ENCODE assay signal across 17 cellular contexts in the genomic region with DNA sequence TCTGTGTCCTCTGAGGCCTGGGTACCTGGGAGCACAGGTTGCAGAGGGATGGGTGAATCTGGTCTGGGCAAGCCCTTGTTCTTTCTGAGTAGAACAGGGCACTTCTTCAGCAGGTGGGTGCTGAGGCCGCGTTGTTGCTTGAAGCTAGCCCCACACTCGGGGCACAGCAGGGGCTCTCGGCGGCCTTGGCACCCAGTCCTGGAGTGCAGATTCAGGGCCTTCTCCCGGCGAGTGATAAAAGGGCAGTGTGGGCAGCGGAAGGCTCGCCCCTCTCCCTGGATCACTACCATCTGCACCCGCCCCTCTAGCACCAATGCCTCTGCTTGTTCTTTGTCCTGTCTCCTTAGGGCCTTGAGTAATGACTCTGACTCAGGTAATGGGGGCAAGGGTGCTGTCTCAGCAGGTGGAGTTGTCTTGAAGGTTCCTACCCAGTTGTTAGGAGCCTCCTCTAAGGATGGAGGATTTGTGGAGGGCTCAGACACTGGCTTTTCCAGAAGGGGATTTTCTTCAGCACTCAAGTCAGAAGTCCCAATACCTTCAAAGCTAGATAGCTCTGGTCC.
"Had no signal": no experiment of that assay in that cellular context is flagged by ENCODE, and none has a peak within 500 bp of the region (broad histone marks: within the 10 kb centered on the region; RNA-seq: fewer than 3 reads in every experiment).

No MANE protein-coding gene starts in this region.

- H3K9me3 ChIP-seq: ascending aorta, left ventricle myocardium inferior, spleen, thyroid gland had no signal

- H3K27ac ChIP-seq: ascending aorta, coronary artery, left ventricle myocardium inferior, spleen, thyroid gland, WERI-Rb-1 had no signal

- H3K4me3 ChIP-seq: ascending aorta, coronary artery, left ventricle myocardium inferior, spleen, thyroid gland had no signal

- H3K27me3 ChIP-seq: ascending aorta, spleen, thyroid gland had no signal

- DNase-seq: activated CD4-positive, CD25-positive, alpha-beta regulatory T cell treated with anti-CD3 and anti-CD28 coated beads, Interleukin-2, amount 50 U/mL, for 72 hours; activated T-cell treated with anti-CD3 and anti-CD28 coated beads, Interleukin-2, amount 50 U/mL, for 1 hour; cerebellar nuclear complex; endodermal cell; foreskin fibroblast; left ventricle myocardium inferior; midbrain; natural killer cell; spleen; stimulated activated CD4-positive, alpha-beta T cell treated with anti-CD3 and anti-CD28 coated beads, Interleukin-4, amount 100 ng/mL, for 1 hour; substantia nigra; thyroid gland; WERI-Rb-1 had no signal

- ATAC-seq: activated naive CD4-positive, alpha-beta T cell treated with anti-CD3 and anti-CD28 coated beads, Interleukin-2, amount 50 U/mL, for 72 hours; activated T-helper 17 cell treated with anti-CD3 and anti-CD28 coated beads, Interleukin-2, amount 50 U/mL, for 72 hours; natural killer cell had no signal

- H3K4me1 ChIP-seq: ascending aorta, left ventricle myocardium inferior, thyroid gland had no signal
